Comparison of ENCODE assay signal across 12 cellular contexts in genomic region chr14:95137164-95137803, GRCh38. TPM values are rescaled to one million over a fixed set of nuclear protein-coding genes. Genes with fewer than 3 reads are reported as not detected.
DNase-seq lines count a peak whose midpoint lies in the region; ATAC-seq and TF ChIP-seq lines count a peak whose summit lies in the region.
"Had no signal": no experiment of that assay in that cellular context is flagged by ENCODE, and none has a peak within 500 bp of the region (broad histone marks: within the 10 kb centered on the region; RNA-seq: fewer than 3 reads in every experiment).

No MANE protein-coding gene starts in this region.

- H3K4me1 ChIP-seq in muscle layer of duodenum (ENCODE audit: control insufficient read depth in 1 of 2, insufficient read depth in 2 of 2, low read length in 2 of 2) (peaks cover 4 to 27% of the 10 kb centered on the region in 2 donors), thoracic aorta (ENCODE audit: control insufficient read depth in 1 of 2, low read depth in 2 of 2) (peaks cover 31 to 37% of the 10 kb centered on the region in 2 donors)

- peak overlapping the region; percentile 43 for H3K27ac Mint-ChIP-seq in activated naive CD4-positive, alpha-beta T cell treated with anti-CD3 and anti-CD28 coated beads, Interleukin-2, amount 50 U/mL, for 24 hours
- H3K27ac Mint-ChIP-seq in brain (peak overlapping the region in 4 of 5 experiments; percentile 45 to 77 (median 70)), chondrocyte (ENCODE audit: unreplicated experiment) (no peak overlapping the region)

- H3K27ac ChIP-seq in muscle layer of duodenum (ENCODE audit: low read length) (peak overlapping the region; percentile 18), thoracic aorta (no peak overlapping the region)

- no peaks in the 10 kb centered on the region for H3K27me3 Mint-ChIP-seq in activated naive CD4-positive, alpha-beta T cell treated with anti-CD3 and anti-CD28 coated beads, Interleukin-2, amount 50 U/mL, for 24 hours
- H3K27me3 Mint-ChIP-seq in brain (peaks cover 14% of the 10 kb centered on the region), chondrocyte (ENCODE audit: low read depth) (no peaks in the 10 kb centered on the region)

- no peak overlapping the region for H3K4me3 Mint-ChIP-seq in activated naive CD4-positive, alpha-beta T cell treated with anti-CD3 and anti-CD28 coated beads, Interleukin-2, amount 50 U/mL, for 24 hours
- H3K4me3 Mint-ChIP-seq in brain = peak overlapping the region in 4 of 5 experiments; percentile 52 to 68 (median 58)
- no peak overlapping the region for H3K4me3 Mint-ChIP-seq in chondrocyte (ENCODE audit: unreplicated experiment)

- H3K9me3 ChIP-seq in muscle layer of duodenum (ENCODE audit: control insufficient read depth in 1 of 2, low read length in 2 of 2) (no peaks in the 10 kb centered on the region), thoracic aorta (no peaks in the 10 kb centered on the region)
- H3K9me3 ChIP-seq: A549 had no signal

- H3K4me1 Mint-ChIP-seq in activated naive CD4-positive, alpha-beta T cell treated with anti-CD3 and anti-CD28 coated beads, Interleukin-2, amount 50 U/mL, for 24 hours = peaks cover 68% of the 10 kb centered on the region
- peaks cover 91% of the 10 kb centered on the region for H3K4me1 Mint-ChIP-seq in brain
- H3K4me1 Mint-ChIP-seq in chondrocyte (ENCODE audit: low read depth) = peaks cover 44% of the 10 kb centered on the region

- TF ChIP-seq CTCF in brain (conservative IDR thresholded peaks at IDR 0.05) = no peak
- TF ChIP-seq CTCF in thoracic aorta (IDR thresholded peaks at IDR 0.05) = no peak
- TF ChIP-seq CTCF in chondrocyte (IDR thresholded peaks at IDR 0.05) = no peak

- no peak overlapping the region for H3K4me3 ChIP-seq in muscle layer of duodenum (ENCODE audit: low read depth in 1 of 2, low read length in 2 of 2)
- H3K4me3 ChIP-seq in thoracic aorta = peak overlapping the region; percentile 1
- H3K4me3 ChIP-seq: A549 had no signal

- peaks cover 10% of the 10 kb centered on the region for H3K36me3 Mint-ChIP-seq in activated naive CD4-positive, alpha-beta T cell treated with anti-CD3 and anti-CD28 coated beads, Interleukin-2, amount 50 U/mL, for 24 hours
- H3K36me3 Mint-ChIP-seq in brain = peaks cover 21% of the 10 kb centered on the region
- H3K36me3 Mint-ChIP-seq in chondrocyte (ENCODE audit: low read depth) = peaks cover 2% of the 10 kb centered on the region

- no peaks in the 10 kb centered on the region for H3K9me3 Mint-ChIP-seq in activated naive CD4-positive, alpha-beta T cell treated with anti-CD3 and anti-CD28 coated beads, Interleukin-2, amount 50 U/mL, for 24 hours
- no peaks in the 10 kb centered on the region for H3K9me3 Mint-ChIP-seq in brain
- H3K9me3 Mint-ChIP-seq in chondrocyte (ENCODE audit: low read depth) = no peaks in the 10 kb centered on the region

- DNase-seq in activated naive CD4-positive, alpha-beta T cell treated with Interleukin-2 at 50 U/mL for 16 hours = no peak
- DNase-seq in thoracic aorta (ENCODE audit: low spot score) (no peak), chondrocyte (ENCODE audit: low spot score) (no peak), cerebellum (ENCODE audit: low spot score) (no peak), NCI-H187 (lab: John Stamatoyannopoulos, UW) (no peak)
- DNase-seq: GOT3; NCI-H146; stimulated activated CD4-positive, alpha-beta T cell treated with anti-CD3 and anti-CD28 coated beads, Interleukin-4, amount 100 ng/mL, for 1 hour had no signal

- no peak for ATAC-seq in thoracic aorta (ENCODE audit: insufficient number of reproducible peaks, low FRiP score, low read depth)
- ATAC-seq: A549 had no signal

- H3K36me3 ChIP-seq in muscle layer of duodenum (ENCODE audit: control insufficient read depth in 1 of 2, insufficient read depth in 2 of 2, low read length in 2 of 2) (no peaks in the 10 kb centered on the region), thoracic aorta (peaks cover 2% of the 10 kb centered on the region)

- no peaks in the 10 kb centered on the region for H3K27me3 ChIP-seq in muscle layer of duodenum (ENCODE audit: low read depth, low read length)
- no peaks in the 10 kb centered on the region for H3K27me3 ChIP-seq in thoracic aorta (replicated peaks; ENCODE audit: insufficient read depth)

RNA-seq across cellular contexts. Expression of gene DICER1, which starts 20.0 kb away (rescaled TPM):
- polyA plus RNA-seq in brain (ENCODE audit: insufficient read depth, low read depth, low replicate concordance) = 5.9 TPM
- total RNA-seq in thoracic aorta = 10 to 100 TPM; 56.3 to 92.5 TPM
- 61.2 to 63.3 TPM (median 61.7 TPM) in 3 replicates for total RNA-seq in chondrocyte
- total RNA-seq in cerebellum = 112 TPM

Comparison
In these comparisons a context has a peak if more than half of its experiments do, and no peak if none do; other contexts are left out.
1. H3K4me3 Mint-ChIP-seq: peak in brain (4 of 5); none in activated naive CD4-positive, alpha-beta T cell treated with anti-CD3 and anti-CD28 coated beads, Interleukin-2, amount 50 U/mL, for 24 hours (single experiment) and chondrocyte (single experiment).